Comparison of ENCODE assay signal across 8 cellular contexts in genomic region chr4:105196523-105197145, GRCh38. TPM values are rescaled to one million over a fixed set of nuclear protein-coding genes. Genes with fewer than 3 reads are reported as not detected.
DNase-seq lines count a peak whose midpoint lies in the region; ATAC-seq, FAIRE-seq and TF ChIP-seq lines count a peak whose summit lies in the region.

No MANE protein-coding gene starts in this region.

- BruUV-seq in K562 (replicated peaks; lab: Mats Ljungman, UMichigan): no TSS peak

- no peaks in the 10 kb centered on the region for H3K4me1 ChIP-seq in K562 (replicated peaks in 1 of 2; ENCODE audit: control insufficient read depth in 2 of 2, insufficient read depth in 2 of 2, low read length in 2 of 2)
- H3K4me1 ChIP-seq in CD4-positive, alpha-beta memory T cell (ENCODE audit: insufficient read depth, low read length): peaks cover 2% of the 10 kb centered on the region

- no peak overlapping the region for H2AFZ ChIP-seq in K562 (ENCODE audit: low read depth, low read length)

- in situ Hi-C loops in K562 (cut with MboI): no loop called here

- H3K27me3 ChIP-seq in K562 (ENCODE audit: control insufficient read depth in 2 of 2, insufficient read depth in 2 of 2, low read length in 2 of 2): no peaks in the 10 kb centered on the region
- H3K27me3 ChIP-seq in CD4-positive, alpha-beta memory T cell (ENCODE audit: insufficient read depth, low read length): no peaks in the 10 kb centered on the region

- peak; percentile 21 for ATAC-seq in HG03565 (IDR thresholded peaks at IDR 0.05; ENCODE audit: unreplicated experiment)
- peak; percentile 55; the same call in 2 of the 3 replicates for ATAC-seq in K562
- ATAC-seq in HG03354 (IDR thresholded peaks at IDR 0.05; ENCODE audit: poor library complexity, severe bottlenecking, unreplicated experiment): no peak
- no peak for ATAC-seq in GM19397 (IDR thresholded peaks at IDR 0.05; ENCODE audit: unreplicated experiment)

- TF ChIP-seq CTCF in GM12865 (IDR thresholded peaks at IDR 0.05; ENCODE audit: insufficient read depth, low read depth, low read length, missing control alignments) (no peak), K562 (IDR thresholded peaks at IDR 0.05 in 2 of 3, conservative IDR thresholded peaks at IDR 0.05 in 1 of 3; ENCODE audit: insufficient read depth in 2 of 3, low read depth in 1 of 3, low read length in 3 of 3) (peak in 2 of 3 experiments; percentile 29 to 31; a peak in 3 of 6 replicates)

- no peak for TF ChIP-seq EP300 in K562 (IDR thresholded peaks at IDR 0.05; ENCODE audit: low read length)

- H3K4me1 Mint-ChIP-seq in CD4-positive, alpha-beta memory T cell: peaks cover 24 to 30% (median 27%) of the 10 kb centered on the region in 4 donors

- no peak for TF ChIP-seq POLR2A in K562 (conservative IDR thresholded peaks at IDR 0.05)

- intact Hi-C loops in K562 (cut with micrococcal nuclease): no loop called here
- intact Hi-C loops in CD4-positive, alpha-beta memory T cell (cut with micrococcal nuclease): loop anchor here (5.0 kb wide), 1 partner anchor 54 kb away; no protein-coding TSS in a partner anchor

- peaks cover 2% of the 10 kb centered on the region; the same call in 1 of the 3 replicates for H3K36me3 ChIP-seq in K562 (ENCODE audit: control insufficient read depth, insufficient read depth, low read length)
- no peaks in the 10 kb centered on the region for H3K36me3 ChIP-seq in CD4-positive, alpha-beta memory T cell (ENCODE audit: insufficient read depth, low read length)

- peak; percentile 13 for DNase-seq in GM12865 (ENCODE audit: low read depth)
- peak in 2 of 4 experiments; percentile 8 to 18 for DNase-seq in K562 (ENCODE audit: extremely low read depth in 1 of 4, low spot score in 3 of 4)
- DNase-seq in myocyte (ENCODE audit: low read depth): peak; percentile 28
- no peak for DNase-seq in CD4-positive, alpha-beta memory T cell
- no peak for DNase-seq in activated T-cell treated with anti-CD3 and anti-CD28 coated beads for 4 hours

- H3K4me3 Mint-ChIP-seq in CD4-positive, alpha-beta memory T cell: no peak overlapping the region

- CTCF ChIA-PET in K562 (lab: Yijun Ruan, JAX; ENCODE audit: low intra/inter-chr PET ratio): no interaction called here
- CTCF ChIA-PET in CD4-positive, alpha-beta memory T cell (lab: Charles Lee; ENCODE audit: partially characterized antibody): interaction anchor here (1.0 to 2.2 kb wide), 2 partner anchors 38 to 277 kb away, joined by 3 to 8 read pairs; partner anchors contain the start of gene PPA2

- peaks cover 28 to 33% of the 10 kb centered on the region in 2 donors for H3K36me3 Mint-ChIP-seq in CD4-positive, alpha-beta memory T cell

- H3K27ac ChIP-seq in K562 (ENCODE audit: extremely low read depth, low read depth, low read length): no peak overlapping the region
- H3K27ac ChIP-seq in CD4-positive, alpha-beta memory T cell (ENCODE audit: low read depth, low read length): no peak overlapping the region

- no peak overlapping the region for H3K27ac Mint-ChIP-seq in CD4-positive, alpha-beta memory T cell

- H3K9me3 ChIP-seq in K562 (replicated peaks; ENCODE audit: control insufficient read depth, insufficient read depth, low read depth, low read length): no peaks in the 10 kb centered on the region
- H3K9me3 ChIP-seq in CD4-positive, alpha-beta memory T cell (ENCODE audit: control insufficient read depth in 1 of 2, low read length in 2 of 2): no peaks in the 10 kb centered on the region

- TF ChIP-seq RAD21 in K562 (CRISPR knock-in tag; conservative IDR thresholded peaks at IDR 0.05 in 1 of 2, IDR thresholded peaks at IDR 0.05 in 1 of 2): no peak

- no peak for FAIRE-seq in K562 (lab: Jason Lieb, UNC)

- no peak overlapping the region for H3K9ac ChIP-seq in K562 (ENCODE audit: insufficient read depth in 1 of 2, low read depth in 2 of 2, low read length in 2 of 2)

- WGBS in K562 (ENCODE audit: insufficient coverage, low coverage, missing lambda C conversion rate): 19% methylated on average over 5 of the region's 5 CpGs

- no peaks in the 10 kb centered on the region for H3K9me1 ChIP-seq in K562 (ENCODE audit: control insufficient read depth, insufficient read depth, low read length)

- H3K27me3 Mint-ChIP-seq in CD4-positive, alpha-beta memory T cell: no peaks in the 10 kb centered on the region

- no peaks in the 10 kb centered on the region for H3K79me2 ChIP-seq in K562 (ENCODE audit: control insufficient read depth, insufficient read depth, low read length)

- H3K4me2 ChIP-seq in K562 (ENCODE audit: insufficient read depth, low read length): no peak overlapping the region

- no peaks in the 10 kb centered on the region for H3K9me3 Mint-ChIP-seq in CD4-positive, alpha-beta memory T cell

- no peaks in the 10 kb centered on the region for H4K20me1 ChIP-seq in K562 (replicated peaks; ENCODE audit: control insufficient read depth, insufficient read depth, low read length)

- POLR2A ChIA-PET in K562 (lab: Yijun Ruan, JAX): interaction anchor here (0.7 to 1.0 kb wide), 2 partner anchors 10 to 274 kb away, joined by 3 to 4 read pairs; no protein-coding TSS in a partner anchor
- POLR2A ChIA-PET in CD4-positive, alpha-beta memory T cell (lab: Charles Lee; ENCODE audit: partially characterized antibody): no interaction called here

- no peak overlapping the region for H3K4me3 ChIP-seq in GM12865 (ENCODE audit: low read depth, low read length)
- H3K4me3 ChIP-seq in K562: no peak overlapping the region
- no peak overlapping the region for H3K4me3 ChIP-seq in CD4-positive, alpha-beta memory T cell (ENCODE audit: low read length in 2 of 2)

TF ChIP-seq in K562, 482 proteins besides CTCF, POLR2A, EP300 and RAD21:
- TF ChIP-seq MNT (conservative IDR thresholded peaks at IDR 0.05): no peak
- TF ChIP-seq MEF2A (IDR thresholded peaks at IDR 0.05; ENCODE audit: control insufficient read depth, low read depth, low read length): 0 out of 2 replicates have a peak, but pooled peaks have one; percentile 44
- TF ChIP-seq SPI1 (IDR thresholded peaks at IDR 0.05; ENCODE audit: borderline replicate concordance, low read depth, low read length): peak; percentile 9; the same call in 1 of the 2 replicates
- no peak for TF ChIP-seq IFI16 (CRISPR knock-in tag; IDR thresholded peaks at IDR 0.05)
- TF ChIP-seq CAMTA2 (CRISPR knock-in tag; conservative IDR thresholded peaks at IDR 0.05): no peak

RNA-seq across cellular contexts. Expression of gene TET2, which starts 50.0 kb away (rescaled TPM):
- 20.8 and 52.0 TPM in 2 replicates for total RNA-seq in K562 (2011; cell fraction: chromatin; rRNA removed; ENCODE audit: low replicate concordance)
- total RNA-seq in K562 (2011; cell fraction: nucleolus; rRNA removed): 9.3 and 14.7 TPM in 2 replicates
- 32.9 and 56.1 TPM in 2 replicates for total RNA-seq in K562 (2011; cell fraction: nucleoplasm; rRNA removed)
- total RNA-seq in K562 (2014; rRNA removed) (4.9 and 6.2 TPM in 2 replicates), K562 (2014; rRNA removed; fragmentation: Illumina TruSeq; extraction: Trizol) (9.2 and 10.8 TPM in 2 replicates), K562 (2015; rRNA removed; fragmentation: Illumina TruSeq; extraction: Trizol) (10.9 and 11.1 TPM in 2 replicates), K562 (2021) (7.0 and 8.6 TPM in 2 replicates), myocyte (15.1 and 18.6 TPM in 2 replicates)
- polyA plus RNA-seq in K562 (2011; rRNA removed) (7.1 and 7.9 TPM in 2 replicates), K562 (2014; fragmentation: Illumina TruSeq; extraction: Trizol) (4.2 and 4.7 TPM in 2 replicates), K562 (2014; fragmentation: Nextera tagmentation; extraction: Ambion mirVana) (1 to 10 TPM in 1 of 2 experiments, under 1 TPM in 1; 0.80 to 1.4 TPM), K562 (2014; rRNA removed) (3.0 and 3.4 TPM in 2 replicates)
- polyA plus RNA-seq in K562 (2011; cell fraction: cytosol; rRNA removed): 2.5 and 3.7 TPM in 2 replicates
- 10.7 and 12.4 TPM in 2 replicates for polyA plus RNA-seq in K562 (2011; cell fraction: nucleus; rRNA removed)
- 3.3 TPM in 2 replicates for polyA plus RNA-seq in K562 (2012)
- polyA minus RNA-seq in K562 (2011; rRNA and poly(A)+ RNA removed): 50.4 and 62.0 TPM in 2 replicates
- 9.3 and 11.5 TPM in 2 replicates for polyA minus RNA-seq in K562 (2011; cell fraction: cytosol; rRNA and poly(A)+ RNA removed)
- polyA minus RNA-seq in K562 (2011; cell fraction: nucleus; rRNA and poly(A)+ RNA removed): 42.0 and 68.1 TPM in 2 replicates
- polyA plus RNA-seq in myocyte (2012): 3.3 TPM
- 10 to 100 TPM; 20.2 to 20.7 TPM for total RNA-seq in CD4-positive, alpha-beta memory T cell
- polyA plus RNA-seq in CD4-positive, alpha-beta memory T cell: 10 to 100 TPM in 1 of 2 donors, 1 to 10 TPM in 1; 9.7 to 13.6 TPM

Comparison
In these comparisons a context has a peak if more than half of its experiments do, and no peak if none do; other contexts are left out.
1. DNase-seq: peak in GM12865 (single experiment) and myocyte (single experiment); none in CD4-positive, alpha-beta memory T cell (0 of 5) and activated T-cell treated with anti-CD3 and anti-CD28 coated beads for 4 hours (single experiment).
2. ATAC-seq: peak in HG03565 (single experiment) and K562 (single experiment); none in HG03354 (single experiment) and GM19397 (single experiment).